ENCODE assay signal across 4 cellular contexts in the genomic region with DNA sequence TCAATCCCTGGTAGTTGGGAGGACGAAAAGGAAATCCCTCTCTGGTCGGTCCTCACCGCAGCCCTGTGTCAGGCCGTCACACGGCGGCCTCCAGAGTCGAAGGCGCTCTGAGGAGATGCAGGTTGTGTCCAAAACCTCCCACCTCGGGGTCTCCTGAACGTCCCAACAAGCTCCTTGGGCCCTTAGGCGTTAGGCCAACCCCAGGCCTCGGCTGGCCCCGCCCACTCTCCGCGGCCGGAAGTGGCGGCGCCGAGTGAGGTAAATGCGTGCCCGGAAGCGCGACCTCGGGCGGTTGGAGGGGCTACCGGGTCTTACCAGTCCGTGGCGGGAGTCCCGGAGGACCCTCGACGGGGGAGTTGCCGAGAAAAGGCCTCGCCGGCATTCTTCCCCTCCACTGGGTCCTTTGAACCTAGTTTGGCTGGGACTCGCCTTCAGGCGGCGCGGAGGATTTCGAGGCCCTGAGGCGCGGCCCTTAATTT.
TF ChIP-seq lines count a peak whose summit lies in the region.

A gene with protein sequence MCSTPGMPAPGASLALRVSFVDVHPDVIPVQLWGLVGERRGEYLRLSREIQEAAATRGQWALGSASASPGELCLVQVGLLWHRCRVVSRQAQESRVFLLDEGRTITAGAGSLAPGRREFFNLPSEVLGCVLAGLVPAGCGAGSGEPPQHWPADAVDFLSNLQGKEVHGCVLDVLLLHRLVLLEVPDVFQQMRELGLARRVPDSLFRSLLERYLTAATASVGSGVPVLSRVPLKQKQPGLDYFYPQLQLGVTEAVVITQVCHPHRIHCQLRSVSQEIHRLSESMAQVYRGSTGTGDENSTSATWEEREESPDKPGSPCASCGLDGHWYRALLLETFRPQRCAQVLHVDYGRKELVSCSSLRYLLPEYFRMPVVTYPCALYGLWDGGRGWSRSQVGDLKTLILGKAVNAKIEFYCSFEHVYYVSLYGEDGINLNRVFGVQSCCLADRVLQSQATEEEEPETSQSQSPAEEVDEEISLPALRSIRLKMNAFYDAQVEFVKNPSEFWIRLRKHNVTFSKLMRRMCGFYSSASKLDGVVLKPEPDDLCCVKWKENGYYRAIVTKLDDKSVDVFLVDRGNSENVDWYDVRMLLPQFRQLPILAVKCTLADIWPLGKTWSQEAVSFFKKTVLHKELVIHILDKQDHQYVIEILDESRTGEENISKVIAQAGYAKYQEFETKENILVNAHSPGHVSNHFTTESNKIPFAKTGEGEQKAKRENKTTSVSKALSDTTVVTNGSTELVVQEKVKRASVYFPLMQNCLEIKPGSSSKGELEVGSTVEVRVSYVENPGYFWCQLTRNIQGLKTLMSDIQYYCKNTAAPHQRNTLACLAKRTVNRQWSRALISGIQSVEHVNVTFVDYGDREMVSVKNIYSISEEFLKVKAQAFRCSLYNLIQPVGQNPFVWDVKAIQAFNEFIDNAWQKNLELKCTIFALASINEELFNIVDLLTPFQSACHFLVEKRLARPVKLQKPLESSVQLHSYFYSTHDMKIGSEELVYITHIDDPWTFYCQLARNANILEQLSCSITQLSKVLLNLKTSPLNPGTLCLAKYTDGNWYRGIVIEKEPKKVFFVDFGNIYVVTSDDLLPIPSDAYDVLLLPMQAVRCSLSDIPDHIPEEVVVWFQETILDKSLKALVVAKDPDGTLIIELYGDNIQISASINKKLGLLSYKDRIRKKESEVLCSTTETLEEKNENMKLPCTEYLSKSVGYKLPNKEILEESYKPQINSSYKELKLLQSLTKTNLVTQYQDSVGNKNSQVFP (N-terminal part only) (plus strand): TSS at position 267 of the 479 bp plus-strand sequence. CDS start 244 bp downstream, outside the sequence.

TF ChIP-seq in SK-N-SH, 30 proteins besides CTCF, POLR2A, EP300 and RAD21 (continues in another document):
- TF ChIP-seq, protein P1, sequence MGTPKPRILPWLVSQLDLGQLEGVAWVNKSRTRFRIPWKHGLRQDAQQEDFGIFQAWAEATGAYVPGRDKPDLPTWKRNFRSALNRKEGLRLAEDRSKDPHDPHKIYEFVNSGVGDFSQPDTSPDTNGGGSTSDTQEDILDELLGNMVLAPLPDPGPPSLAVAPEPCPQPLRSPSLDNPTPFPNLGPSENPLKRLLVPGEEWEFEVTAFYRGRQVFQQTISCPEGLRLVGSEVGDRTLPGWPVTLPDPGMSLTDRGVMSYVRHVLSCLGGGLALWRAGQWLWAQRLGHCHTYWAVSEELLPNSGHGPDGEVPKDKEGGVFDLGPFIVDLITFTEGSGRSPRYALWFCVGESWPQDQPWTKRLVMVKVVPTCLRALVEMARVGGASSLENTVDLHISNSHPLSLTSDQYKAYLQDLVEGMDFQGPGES (IDR thresholded peaks at IDR 0.05; ENCODE audit: low read depth, low read length): no peak
- TF ChIP-seq TCF12 (IDR thresholded peaks at IDR 0.05) (no peak), SMC3 (IDR thresholded peaks at IDR 0.05; ENCODE audit: low read depth, low read length) (no peak), GATA2 (CRISPR knock-in tag; IDR thresholded peaks at IDR 0.05) (no peak), FOSL2 (IDR thresholded peaks at IDR 0.05; ENCODE audit: borderline replicate concordance, low read depth) (no peak)
- TF ChIP-seq, protein P2, sequence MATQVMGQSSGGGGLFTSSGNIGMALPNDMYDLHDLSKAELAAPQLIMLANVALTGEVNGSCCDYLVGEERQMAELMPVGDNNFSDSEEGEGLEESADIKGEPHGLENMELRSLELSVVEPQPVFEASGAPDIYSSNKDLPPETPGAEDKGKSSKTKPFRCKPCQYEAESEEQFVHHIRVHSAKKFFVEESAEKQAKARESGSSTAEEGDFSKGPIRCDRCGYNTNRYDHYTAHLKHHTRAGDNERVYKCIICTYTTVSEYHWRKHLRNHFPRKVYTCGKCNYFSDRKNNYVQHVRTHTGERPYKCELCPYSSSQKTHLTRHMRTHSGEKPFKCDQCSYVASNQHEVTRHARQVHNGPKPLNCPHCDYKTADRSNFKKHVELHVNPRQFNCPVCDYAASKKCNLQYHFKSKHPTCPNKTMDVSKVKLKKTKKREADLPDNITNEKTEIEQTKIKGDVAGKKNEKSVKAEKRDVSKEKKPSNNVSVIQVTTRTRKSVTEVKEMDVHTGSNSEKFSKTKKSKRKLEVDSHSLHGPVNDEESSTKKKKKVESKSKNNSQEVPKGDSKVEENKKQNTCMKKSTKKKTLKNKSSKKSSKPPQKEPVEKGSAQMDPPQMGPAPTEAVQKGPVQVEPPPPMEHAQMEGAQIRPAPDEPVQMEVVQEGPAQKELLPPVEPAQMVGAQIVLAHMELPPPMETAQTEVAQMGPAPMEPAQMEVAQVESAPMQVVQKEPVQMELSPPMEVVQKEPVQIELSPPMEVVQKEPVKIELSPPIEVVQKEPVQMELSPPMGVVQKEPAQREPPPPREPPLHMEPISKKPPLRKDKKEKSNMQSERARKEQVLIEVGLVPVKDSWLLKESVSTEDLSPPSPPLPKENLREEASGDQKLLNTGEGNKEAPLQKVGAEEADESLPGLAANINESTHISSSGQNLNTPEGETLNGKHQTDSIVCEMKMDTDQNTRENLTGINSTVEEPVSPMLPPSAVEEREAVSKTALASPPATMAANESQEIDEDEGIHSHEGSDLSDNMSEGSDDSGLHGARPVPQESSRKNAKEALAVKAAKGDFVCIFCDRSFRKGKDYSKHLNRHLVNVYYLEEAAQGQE (IDR thresholded peaks at IDR 0.05; ENCODE audit: low read depth, low read length): no peak

TF ChIP-seq in SK-N-SH treated with all-trans-retinoic acid at 6 μM for 48 hours, 23 proteins besides CTCF, POLR2A, EP300 and RAD21:
- TF ChIP-seq GLIS3 (CRISPR knock-in tag; IDR thresholded peaks at IDR 0.05): no peak
- no peak for TF ChIP-seq ZNF565 (CRISPR knock-in tag; conservative IDR thresholded peaks at IDR 0.05; ENCODE audit: low read depth)
- TF ChIP-seq RARB (CRISPR knock-in tag; IDR thresholded peaks at IDR 0.05): no peak
- no peak for TF ChIP-seq TCF4 (CRISPR knock-in tag; IDR thresholded peaks at IDR 0.05; ENCODE audit: borderline replicate concordance)
- TF ChIP-seq, protein P3, sequence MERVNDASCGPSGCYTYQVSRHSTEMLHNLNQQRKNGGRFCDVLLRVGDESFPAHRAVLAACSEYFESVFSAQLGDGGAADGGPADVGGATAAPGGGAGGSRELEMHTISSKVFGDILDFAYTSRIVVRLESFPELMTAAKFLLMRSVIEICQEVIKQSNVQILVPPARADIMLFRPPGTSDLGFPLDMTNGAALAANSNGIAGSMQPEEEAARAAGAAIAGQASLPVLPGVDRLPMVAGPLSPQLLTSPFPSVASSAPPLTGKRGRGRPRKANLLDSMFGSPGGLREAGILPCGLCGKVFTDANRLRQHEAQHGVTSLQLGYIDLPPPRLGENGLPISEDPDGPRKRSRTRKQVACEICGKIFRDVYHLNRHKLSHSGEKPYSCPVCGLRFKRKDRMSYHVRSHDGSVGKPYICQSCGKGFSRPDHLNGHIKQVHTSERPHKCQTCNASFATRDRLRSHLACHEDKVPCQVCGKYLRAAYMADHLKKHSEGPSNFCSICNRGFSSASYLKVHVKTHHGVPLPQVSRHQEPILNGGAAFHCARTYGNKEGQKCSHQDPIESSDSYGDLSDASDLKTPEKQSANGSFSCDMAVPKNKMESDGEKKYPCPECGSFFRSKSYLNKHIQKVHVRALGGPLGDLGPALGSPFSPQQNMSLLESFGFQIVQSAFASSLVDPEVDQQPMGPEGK (CRISPR knock-in tag; IDR thresholded peaks at IDR 0.05; ENCODE audit: borderline replicate concordance): no peak
- TF ChIP-seq SNAI2 (CRISPR knock-in tag; IDR thresholded peaks at IDR 0.05): no peak
- no peak for TF ChIP-seq ISL1 (CRISPR knock-in tag; IDR thresholded peaks at IDR 0.05)
- no peak for TF ChIP-seq ARNTL (CRISPR knock-in tag; IDR thresholded peaks at IDR 0.05; ENCODE audit: borderline replicate concordance, low read depth)
- TF ChIP-seq, protein P4, sequence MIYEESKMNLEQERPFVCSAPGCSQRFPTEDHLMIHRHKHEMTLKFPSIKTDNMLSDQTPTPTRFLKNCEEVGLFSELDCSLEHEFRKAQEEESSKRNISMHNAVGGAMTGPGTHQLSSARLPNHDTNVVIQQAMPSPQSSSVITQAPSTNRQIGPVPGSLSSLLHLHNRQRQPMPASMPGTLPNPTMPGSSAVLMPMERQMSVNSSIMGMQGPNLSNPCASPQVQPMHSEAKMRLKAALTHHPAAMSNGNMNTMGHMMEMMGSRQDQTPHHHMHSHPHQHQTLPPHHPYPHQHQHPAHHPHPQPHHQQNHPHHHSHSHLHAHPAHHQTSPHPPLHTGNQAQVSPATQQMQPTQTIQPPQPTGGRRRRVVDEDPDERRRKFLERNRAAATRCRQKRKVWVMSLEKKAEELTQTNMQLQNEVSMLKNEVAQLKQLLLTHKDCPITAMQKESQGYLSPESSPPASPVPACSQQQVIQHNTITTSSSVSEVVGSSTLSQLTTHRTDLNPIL (CRISPR knock-in tag; IDR thresholded peaks at IDR 0.05; ENCODE audit: low read depth): no peak
TF ChIP-seq in SK-N-SH treated with all-trans-retinoic acid at 6 μM for 48 hours: peak in this region for 0.

TF ChIP-seq in GM23338, 12 proteins besides CTCF, POLR2A, EP300 and RAD21:
- TF ChIP-seq NANOG (IDR thresholded peaks at IDR 0.05; ENCODE audit: borderline replicate concordance): no peak
- TF ChIP-seq, protein P2 (IDR thresholded peaks at IDR 0.05; ENCODE audit: unreplicated experiment): no peak
- TF ChIP-seq EZH2 (IDR thresholded peaks at IDR 0.05; ENCODE audit: low read depth, unreplicated experiment): no peak
- no peak for TF ChIP-seq CREB1 (CRISPR knock-in tag; IDR thresholded peaks at IDR 0.05; ENCODE audit: low read depth)

TF ChIP-seq in H1, 55 proteins besides CTCF, POLR2A, EP300 and RAD21:
- TF ChIP-seq GABPA (IDR thresholded peaks at IDR 0.05; ENCODE audit: borderline replicate concordance, insufficient read depth, low read length): no peak
- TF ChIP-seq YY1 (IDR thresholded peaks at IDR 0.05; ENCODE audit: low read depth, low read length): no peak
- TF ChIP-seq HDAC2 (IDR thresholded peaks at IDR 0.05; ENCODE audit: borderline replicate concordance in 1 of 2, low read depth in 2 of 2, low read length in 2 of 2): no peak
- TF ChIP-seq RFX5 (IDR thresholded peaks at IDR 0.05; ENCODE audit: borderline replicate concordance, low read depth, low read length): no peak
- TF ChIP-seq, protein P5, sequence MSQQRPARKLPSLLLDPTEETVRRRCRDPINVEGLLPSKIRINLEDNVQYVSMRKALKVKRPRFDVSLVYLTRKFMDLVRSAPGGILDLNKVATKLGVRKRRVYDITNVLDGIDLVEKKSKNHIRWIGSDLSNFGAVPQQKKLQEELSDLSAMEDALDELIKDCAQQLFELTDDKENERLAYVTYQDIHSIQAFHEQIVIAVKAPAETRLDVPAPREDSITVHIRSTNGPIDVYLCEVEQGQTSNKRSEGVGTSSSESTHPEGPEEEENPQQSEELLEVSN (IDR thresholded peaks at IDR 0.05): no peak
- no peak for TF ChIP-seq RBBP5 (IDR thresholded peaks at IDR 0.05; ENCODE audit: borderline replicate concordance, low read depth, low read length)
- no peak for TF ChIP-seq SIN3A (conservative IDR thresholded peaks at IDR 0.05 in 1 of 2, IDR thresholded peaks at IDR 0.05 in 1 of 2; ENCODE audit: low read depth in 1 of 2, low read length in 2 of 2)
- TF ChIP-seq ASH2L (IDR thresholded peaks at IDR 0.05; ENCODE audit: low read length): no peak
- no peak for TF ChIP-seq GTF2F1 (IDR thresholded peaks at IDR 0.05; ENCODE audit: borderline replicate concordance, low read depth, low read length)
- no peak for TF ChIP-seq NRF1 (IDR thresholded peaks at IDR 0.05; ENCODE audit: low read depth, low read length)
- no peak for TF ChIP-seq SIX5 (IDR thresholded peaks at IDR 0.05; ENCODE audit: low read depth, low read length)
- TF ChIP-seq TBP (IDR thresholded peaks at IDR 0.05; ENCODE audit: low read depth, low read length): no peak
- TF ChIP-seq CEBPB (IDR thresholded peaks at IDR 0.05; ENCODE audit: low read depth, low read length): no peak
- TF ChIP-seq ZNF274 (IDR thresholded peaks at IDR 0.05; ENCODE audit: borderline replicate concordance, extremely low read depth, low read length): no peak
- TF ChIP-seq TEAD4 (IDR thresholded peaks at IDR 0.05; ENCODE audit: low read depth, low read length): no peak
- no peak for TF ChIP-seq CBX5 (IDR thresholded peaks at IDR 0.05; ENCODE audit: low read depth, low read length)
- TF ChIP-seq RNF2 (IDR thresholded peaks at IDR 0.05; ENCODE audit: borderline replicate concordance, low read depth, low read length, missing control alignments, poor library complexity, severe bottlenecking): no peak
TF ChIP-seq in H1: peak in this region for 0.
